In genomic region chr11:112961146-112961668, GRCh38 we compare ENCODE assay signal across 7 cellular contexts. TPM values are rescaled to one million over a fixed set of nuclear protein-coding genes. Genes with fewer than 3 reads are reported as not detected.
A peak's percentile ranks its signal among the peaks of the same experiment; 100 is the strongest.
DNase-seq lines count a peak whose midpoint lies in the region; ATAC-seq and TF ChIP-seq lines count a peak whose summit lies in the region.

Gene NCAM1, plus strand, starts transcription at chr11:112961420.

- H3K36me3 Mint-ChIP-seq in T-helper 17 cell (ENCODE audit: low read depth) (no peaks in the 10 kb centered on the region), endodermal cell (ENCODE audit: low read depth) (no peaks in the 10 kb centered on the region)

- peak within 1 kb of the TSS; percentile 76 for H3K27ac ChIP-seq in endodermal cell (ENCODE audit: low read depth, low read length)
- peak within 1 kb of the TSS in 1 of 2 donors; percentile 92 for H3K27ac ChIP-seq in lung (ENCODE audit: low read depth in 1 of 2, low read length in 1 of 2)

- H3K4me3 Mint-ChIP-seq in T-helper 17 cell, result peak within 1 kb of the TSS; percentile 86
- peak within 1 kb of the TSS; percentile 73 for H3K4me3 Mint-ChIP-seq in endodermal cell

- H3K36me3 ChIP-seq in endodermal cell (ENCODE audit: control insufficient read depth, insufficient read depth, low read length), result no peaks in the 10 kb centered on the region
- no peaks in the 10 kb centered on the region for H3K36me3 ChIP-seq in lung (ENCODE audit: control insufficient read depth in 2 of 2, insufficient read depth in 2 of 2, low read length in 2 of 2)

- H3K4me1 Mint-ChIP-seq in T-helper 17 cell (peaks cover 9% of the 10 kb centered on the region), endodermal cell (peaks cover 21% of the 10 kb centered on the region)

- ATAC-seq in T-helper 17 cell, result no peak
- no peak for ATAC-seq in lung (ENCODE audit: insufficient read depth, low FRiP score)
- ATAC-seq in stimulated activated naive CD8-positive, alpha-beta T cell treated with anti-CD3 and anti-CD28 coated beads, Interleukin-15, Interleukin-2, amounts not matched to agents 100 U/mL and 50 U/mL, for 24 hours, result peak; percentile 32
- ATAC-seq in esophagus mucosa, result no peak

- WGBS in endodermal cell (ENCODE audit: insufficient coverage in 1 of 2, insufficient read length in 1 of 2), 2 experiments, result 0% methylated on average over 17 to 28 of the region's 28 CpGs
- 0 to 1% methylated on average over 28 of the region's 28 CpGs for WGBS in lung, 2 donors

- H3K4me1 ChIP-seq in endodermal cell (ENCODE audit: control insufficient read depth, insufficient read depth, low read length) (no peaks in the 10 kb centered on the region), lung (ENCODE audit: control insufficient read depth in 2 of 2, insufficient read depth in 2 of 2, low read length in 2 of 2) (peaks cover 3 to 18% of the 10 kb centered on the region in 2 donors)

- H3K9me3 ChIP-seq in T-helper 17 cell (ENCODE audit: control insufficient read depth, low read length, poor library complexity, severe bottlenecking), result no peaks in the 10 kb centered on the region
- H3K9me3 ChIP-seq in endodermal cell (ENCODE audit: control insufficient read depth, low read length), result no peaks in the 10 kb centered on the region
- H3K9me3 ChIP-seq in lung (ENCODE audit: control insufficient read depth in 2 of 2, insufficient read depth in 1 of 2, low read length in 1 of 2), result no peaks in the 10 kb centered on the region

- H3K27ac Mint-ChIP-seq in T-helper 17 cell, result no peak within 1 kb of the TSS
- no peak within 1 kb of the TSS for H3K27ac Mint-ChIP-seq in endodermal cell

- DNase-seq in GM04503 (ENCODE audit: low read depth) (peak; percentile 30), NCI-H146 treated with DMSO at 0.1 percent for 48 hours (lab: John Stamatoyannopoulos, UW; ENCODE audit: unreplicated experiment) (peak; percentile 89), T-helper 17 cell (no peak), endodermal cell (peak; percentile 98), lung (ENCODE audit: low spot score) (peak; percentile 39)
- peak; percentile 21 for DNase-seq in stimulated activated naive CD8-positive, alpha-beta T cell treated with anti-CD3 and anti-CD28 coated beads, Interleukin-15, Interleukin-2, amounts not matched to agents 100 U/mL and 50 U/mL, for 24 hours

- H3K9me3 Mint-ChIP-seq in endodermal cell, result no peaks in the 10 kb centered on the region

- no peak within 1 kb of the TSS for H3K9ac ChIP-seq in endodermal cell (ENCODE audit: extremely low read depth, low read length, poor library complexity, severe bottlenecking)

- TF ChIP-seq CTCF in endodermal cell (conservative IDR thresholded peaks at IDR 0.05) (no peak), lung (IDR thresholded peaks at IDR 0.05; ENCODE audit: control extremely low read depth, extremely low read depth) (no peak)

- peaks cover 76% of the 10 kb centered on the region for H3K27me3 ChIP-seq in endodermal cell (ENCODE audit: control insufficient read depth, insufficient read depth, low read length, poor library complexity, severe bottlenecking)
- H3K27me3 ChIP-seq in lung (ENCODE audit: control insufficient read depth, insufficient read depth), result peaks cover 4% of the 10 kb centered on the region

- H3K27me3 Mint-ChIP-seq in T-helper 17 cell (peaks cover 77% of the 10 kb centered on the region), endodermal cell (ENCODE audit: insufficient read depth) (peaks cover 88% of the 10 kb centered on the region)

- H3K4me3 ChIP-seq in endodermal cell (ENCODE audit: low read length), result peak within 1 kb of the TSS; percentile 89
- H3K4me3 ChIP-seq in lung, result peak within 1 kb of the TSS; percentile 37

RNA-seq across cellular contexts. Expression of gene NCAM1, which starts in this region (rescaled TPM):
- total RNA-seq in T-helper 17 cell, result under 1 TPM; 0.40 to 0.44 TPM
- total RNA-seq in endodermal cell, result 1 to 10 TPM; 1.6 to 2.9 TPM
- 80.8 TPM for polyA plus RNA-seq in endodermal cell (2013, experiment 1 of 2)
- 75.8 TPM for polyA plus RNA-seq in endodermal cell (2013, experiment 2 of 2)
- 10 to 100 TPM in 1 of 2 donors, 1 to 10 TPM in 1; 4.1 to 36.5 TPM for total RNA-seq in lung
- under 1 TPM; 0.28 to 0.58 TPM for polyA plus RNA-seq in lung
- total RNA-seq in esophagus mucosa, result 0.60 TPM

Comparison
In these comparisons a context has a peak if more than half of its experiments do, and no peak if none do; other contexts are left out.
1. DNase-seq: peak in GM04503 (single experiment), NCI-H146 treated with DMSO at 0.1 percent for 48 hours (single experiment), endodermal cell (single experiment), lung (single experiment) and stimulated activated naive CD8-positive, alpha-beta T cell treated with anti-CD3 and anti-CD28 coated beads, Interleukin-15, Interleukin-2, amounts not matched to agents 100 U/mL and 50 U/mL, for 24 hours (single experiment); none in T-helper 17 cell (0 of 3).